12 cellular contexts compared by ENCODE assay signal in the genomic region with DNA sequence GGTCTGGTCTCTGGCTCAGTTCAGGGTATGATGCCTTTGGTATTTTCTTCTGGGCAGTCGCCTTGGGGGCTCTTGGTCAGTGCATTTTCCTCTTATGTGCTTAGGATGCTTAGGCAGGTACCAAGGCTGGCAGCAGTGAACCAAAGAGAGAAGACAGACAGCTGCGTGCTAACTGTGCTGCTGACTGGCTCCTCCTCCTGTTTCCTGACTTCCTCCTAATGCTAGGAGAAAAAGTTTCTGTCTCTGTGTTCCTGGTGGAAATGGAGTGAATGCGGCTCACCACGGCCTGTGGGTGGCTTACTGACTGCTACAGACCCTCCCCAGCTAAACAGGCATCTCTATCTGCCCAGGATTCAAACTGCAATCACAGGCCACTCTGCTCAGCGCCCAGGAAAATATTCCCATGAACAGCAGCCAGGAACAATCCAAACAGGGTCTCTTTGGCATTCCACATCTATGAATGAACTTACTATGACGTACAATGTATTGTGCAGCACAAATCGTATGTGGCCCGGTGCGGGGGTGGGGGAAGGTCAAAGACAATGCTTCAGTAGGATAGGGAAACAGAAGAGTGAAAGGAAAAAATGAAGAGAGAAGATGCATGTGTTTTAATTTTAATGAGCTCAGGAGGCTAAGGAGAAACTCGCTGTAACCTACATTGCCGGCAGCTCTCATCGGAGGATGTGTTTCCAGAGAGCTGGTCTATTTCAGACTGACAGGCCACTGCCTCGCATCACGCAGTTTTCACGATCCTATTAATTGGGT. TPM values are rescaled to one million over a fixed set of nuclear protein-coding genes. Genes with fewer than 3 reads are reported as not detected.
DNase-seq lines count a peak whose midpoint lies in the region; ATAC-seq and TF ChIP-seq lines count a peak whose summit lies in the region.
"Had no signal": no experiment of that assay in that cellular context is flagged by ENCODE, and none has a peak within 500 bp of the region (broad histone marks: within the 10 kb centered on the region; RNA-seq: fewer than 3 reads in every experiment).

No MANE protein-coding gene starts in this region.

- H3K27ac Mint-ChIP-seq in activated naive CD8-positive, alpha-beta T cell treated with anti-CD3 and anti-CD28 coated beads for 36 hours, result no peak overlapping the region
- H3K27ac Mint-ChIP-seq in activated naive CD8-positive, alpha-beta T cell treated with anti-CD3 and anti-CD28 coated beads, Interleukin-2, amount 50 U/mL, for 24 hours, result no peak overlapping the region
- H3K27ac Mint-ChIP-seq: progenitor cell of endocrine pancreas had no signal

- H3K4me1 Mint-ChIP-seq in activated naive CD8-positive, alpha-beta T cell treated with anti-CD3 and anti-CD28 coated beads for 36 hours, result peaks cover 31% of the 10 kb centered on the region
- peaks cover 30% of the 10 kb centered on the region for H3K4me1 Mint-ChIP-seq in activated naive CD8-positive, alpha-beta T cell treated with anti-CD3 and anti-CD28 coated beads, Interleukin-2, amount 50 U/mL, for 24 hours

- H3K27me3 ChIP-seq in breast epithelium, result no peaks in the 10 kb centered on the region
- H3K27me3 ChIP-seq in lower lobe of right lung (ENCODE audit: low read depth), result no peaks in the 10 kb centered on the region
- no peaks in the 10 kb centered on the region for H3K27me3 ChIP-seq in transverse colon
- H3K27me3 ChIP-seq: ascending aorta had no signal

- peaks cover 0 to 4% of the 10 kb centered on the region in 2 donors for H3K4me1 ChIP-seq in breast epithelium
- peaks cover 47% of the 10 kb centered on the region for H3K4me1 ChIP-seq in lower lobe of right lung
- peaks cover 10 to 52% (median 35%) of the 10 kb centered on the region in 4 donors for H3K4me1 ChIP-seq in transverse colon

- in situ Hi-C loops in transverse colon (cut with MboI; ENCODE audit: low pct_ligation_motif_present in 1 of 4, low pct_unique_long_range_greater_than_20kb in 1 of 4, low sequenced_read_pairs in 3 of 4), result no loop called here

- peak overlapping the region in 1 of 3 donors; percentile 8 for H3K4me3 ChIP-seq in breast epithelium
- H3K4me3 ChIP-seq in lower lobe of right lung, result peak overlapping the region; percentile 73
- H3K4me3 ChIP-seq in transverse colon, result no peak overlapping the region

- H3K27ac ChIP-seq in breast epithelium (peak overlapping the region; percentile 4 to 58), lower lobe of right lung (no peak overlapping the region), transverse colon (peak overlapping the region; percentile 78 to 86 (median 82))
- H3K27ac ChIP-seq: ascending aorta had no signal

- no peak for ATAC-seq in activated naive CD8-positive, alpha-beta T cell treated with anti-CD3 and anti-CD28 coated beads, Interleukin-2, amount 50 U/mL, for 24 hours
- ATAC-seq in lower lobe of right lung, result no peak
- ATAC-seq in GM18861 (IDR thresholded peaks at IDR 0.05; ENCODE audit: unreplicated experiment), result no peak
- ATAC-seq: Panc1 had no signal

- H3K9me3 Mint-ChIP-seq in activated naive CD8-positive, alpha-beta T cell treated with anti-CD3 and anti-CD28 coated beads for 36 hours, result no peaks in the 10 kb centered on the region
- H3K9me3 Mint-ChIP-seq in activated naive CD8-positive, alpha-beta T cell treated with anti-CD3 and anti-CD28 coated beads, Interleukin-2, amount 50 U/mL, for 24 hours, result no peaks in the 10 kb centered on the region

- TF ChIP-seq EP300 in transverse colon (IDR thresholded peaks at IDR 0.05; ENCODE audit: low read depth), result peak; percentile 42

- H3K36me3 Mint-ChIP-seq in activated naive CD8-positive, alpha-beta T cell treated with anti-CD3 and anti-CD28 coated beads for 36 hours, result peaks cover 11% of the 10 kb centered on the region
- H3K36me3 Mint-ChIP-seq in activated naive CD8-positive, alpha-beta T cell treated with anti-CD3 and anti-CD28 coated beads, Interleukin-2, amount 50 U/mL, for 24 hours (ENCODE audit: low read depth), result peaks cover 3% of the 10 kb centered on the region

- H3K27me3 Mint-ChIP-seq in activated naive CD8-positive, alpha-beta T cell treated with anti-CD3 and anti-CD28 coated beads for 36 hours, result no peaks in the 10 kb centered on the region
- H3K27me3 Mint-ChIP-seq in activated naive CD8-positive, alpha-beta T cell treated with anti-CD3 and anti-CD28 coated beads, Interleukin-2, amount 50 U/mL, for 24 hours, result no peaks in the 10 kb centered on the region

- no peak for DNase-seq in activated naive CD8-positive, alpha-beta T cell treated with anti-CD3 and anti-CD28 coated beads for 36 hours
- no peak for DNase-seq in activated naive CD8-positive, alpha-beta T cell treated with anti-CD3 and anti-CD28 coated beads, Interleukin-2, amount 50 U/mL, for 24 hours
- DNase-seq in breast epithelium (ENCODE audit: low spot score in 2 of 2), result no peak
- DNase-seq in lower lobe of right lung, result no peak
- no peak for DNase-seq in transverse colon
- no peak for DNase-seq in NCI-H1105 treated with DMSO at 0.1 percent for 48 hours (lab: John Stamatoyannopoulos, UW)
- DNase-seq in cortex of kidney (lab: John Stamatoyannopoulos, UW), result no peak
- DNase-seq: activated CD4-positive, alpha-beta T cell treated with anti-CD3 and anti-CD28 coated beads for 48 hours had no signal

- intact Hi-C loops in breast epithelium (cut with DNase I; ENCODE audit: low total_unique reads) (no loop called here), lower lobe of right lung (cut with DNase I) (no loop called here), transverse colon (cut with DNase I; ENCODE audit: low total_unique reads) (no loop called here)

- H3K9me3 ChIP-seq in breast epithelium (no peaks in the 10 kb centered on the region), lower lobe of right lung (no peaks in the 10 kb centered on the region), transverse colon (no peaks in the 10 kb centered on the region)
- H3K9me3 ChIP-seq: ascending aorta had no signal

- peak overlapping the region; percentile 8 for H3K4me3 Mint-ChIP-seq in activated naive CD8-positive, alpha-beta T cell treated with anti-CD3 and anti-CD28 coated beads for 36 hours
- H3K4me3 Mint-ChIP-seq in activated naive CD8-positive, alpha-beta T cell treated with anti-CD3 and anti-CD28 coated beads, Interleukin-2, amount 50 U/mL, for 24 hours, result no peak overlapping the region

- no peak for TF ChIP-seq POLR2A in breast epithelium (IDR thresholded peaks at IDR 0.05)
- no peak for TF ChIP-seq POLR2A in transverse colon (IDR thresholded peaks at IDR 0.05)

- WGBS in transverse colon (ENCODE audit: low coverage in 1 of 2), 2 donors, result 69 to 71% methylated on average over 9 to 15 of the region's 15 CpGs

- no peaks in the 10 kb centered on the region for H3K36me3 ChIP-seq in breast epithelium
- H3K36me3 ChIP-seq in lower lobe of right lung, result peaks cover 13% of the 10 kb centered on the region
- H3K36me3 ChIP-seq in transverse colon, result no peaks in the 10 kb centered on the region
- H3K36me3 ChIP-seq: ascending aorta had no signal

- TF ChIP-seq CTCF in breast epithelium (IDR thresholded peaks at IDR 0.05) (no peak), lower lobe of right lung (IDR thresholded peaks at IDR 0.05) (no peak), transverse colon (IDR thresholded peaks at IDR 0.05) (no peak)

RNA-seq across cellular contexts. Expression of a gene that starts 2.8 kb away (rescaled TPM):
- total RNA-seq in activated naive CD8-positive, alpha-beta T cell treated with anti-CD3 and anti-CD28 coated beads for 36 hours, result 10 to 100 TPM in 1 of 2 experiments, 1 to 10 TPM in 1; 9.8 to 11.1 TPM
- total RNA-seq in breast epithelium (10 to 100 TPM; 10.6 to 26.2 (median 23.7) TPM), lower lobe of right lung (74.9 TPM), transverse colon (10 to 100 TPM; 17.1 to 67.7 (median 53.2) TPM)
